Comparison of ENCODE assay signal across 8 cellular contexts in genomic region chr3:39405687-39406367, GRCh38. TPM values are rescaled to one million over a fixed set of nuclear protein-coding genes. Genes with fewer than 3 reads are reported as not detected.
DNase-seq lines count a peak whose midpoint lies in the region; ATAC-seq, FAIRE-seq and TF ChIP-seq lines count a peak whose summit lies in the region.

No MANE protein-coding gene starts in this region.

- H3K4me2 ChIP-seq in PC-3 (ENCODE audit: low read length) (peak overlapping the region; percentile 91), endothelial cell of umbilical vein (ENCODE audit: insufficient read depth, low read length) (peak overlapping the region; percentile 96)

- no peaks in the 10 kb centered on the region for H3K9me2 ChIP-seq in PC-3 (replicated peaks; ENCODE audit: low read length)

- H3K27ac ChIP-seq in CD4-positive, alpha-beta T cell (ENCODE audit: low read depth, low read length) = peak overlapping the region; percentile 88
- H3K27ac ChIP-seq in PC-3 (ENCODE audit: low read length) (peak overlapping the region; percentile 69), endothelial cell of umbilical vein (ENCODE audit: insufficient read depth, low read depth, low read length) (peak overlapping the region; percentile 59), neutrophil (peak overlapping the region; percentile 83)

- H3K27me3 Mint-ChIP-seq in CD4-positive, alpha-beta T cell = no peaks in the 10 kb centered on the region

- no peak for DNase-seq in CD4-positive, alpha-beta T cell
- no peak for DNase-seq in PC-3
- no peak for DNase-seq in endothelial cell of umbilical vein (ENCODE audit: low read depth, low spot score)
- no peak for DNase-seq in MV-4-11 (lab: John Stamatoyannopoulos, UW)
- DNase-seq in SKM-1 (lab: John Stamatoyannopoulos, UW; ENCODE audit: unreplicated experiment) = no peak

- H3K27me3 ChIP-seq in CD4-positive, alpha-beta T cell (ENCODE audit: control insufficient read depth, insufficient read depth, low read length) = no peaks in the 10 kb centered on the region
- H3K27me3 ChIP-seq in PC-3 (ENCODE audit: low read length) = no peaks in the 10 kb centered on the region
- H3K27me3 ChIP-seq in endothelial cell of umbilical vein (ENCODE audit: control insufficient read depth in 2 of 2, insufficient read depth in 2 of 2, low read length in 2 of 2) = no peaks in the 10 kb centered on the region
- no peaks in the 10 kb centered on the region for H3K27me3 ChIP-seq in neutrophil

- H3K4me3 ChIP-seq in PC-3 (ENCODE audit: low read length) (peak overlapping the region; percentile 85), endothelial cell of umbilical vein (replicated peaks in 1 of 3; ENCODE audit: insufficient read depth in 1 of 3, low read depth in 1 of 3, low read length in 3 of 3) (peak overlapping the region; percentile 52 to 96 (median 65)), neutrophil (ENCODE audit: low read depth in 1 of 2, low read length in 1 of 2) (peak overlapping the region; percentile 83 to 86)

- peaks cover 39% of the 10 kb centered on the region for H4K20me1 ChIP-seq in PC-3 (ENCODE audit: low read length)
- peaks cover 4% of the 10 kb centered on the region for H4K20me1 ChIP-seq in endothelial cell of umbilical vein (replicated peaks; ENCODE audit: control insufficient read depth, extremely low read depth, insufficient read depth, low read length)

- TF ChIP-seq CTCF in CD4-positive, alpha-beta T cell (IDR thresholded peaks at IDR 0.05) = no peak
- no peak for TF ChIP-seq CTCF in PC-3 (conservative IDR thresholded peaks at IDR 0.05; ENCODE audit: low read depth, low read length)
- no peak for TF ChIP-seq CTCF in endothelial cell of umbilical vein (IDR thresholded peaks at IDR 0.05; ENCODE audit: extremely low read depth in 1 of 2, insufficient read depth in 1 of 2, low read depth in 1 of 2, low read length in 2 of 2)
- no peak for TF ChIP-seq CTCF in neutrophil (IDR thresholded peaks at IDR 0.05)

- peaks cover 10% of the 10 kb centered on the region for H3F3A ChIP-seq in PC-3 (ENCODE audit: low read length, unreplicated experiment)

- FAIRE-seq in endothelial cell of umbilical vein (lab: Jason Lieb, UNC) = no peak

- H3K79me2 ChIP-seq in PC-3 (ENCODE audit: low read length) (peaks cover 41% of the 10 kb centered on the region), endothelial cell of umbilical vein (ENCODE audit: control insufficient read depth, insufficient read depth, low read length) (peaks cover 38% of the 10 kb centered on the region)

- H3K4me1 ChIP-seq in PC-3 (ENCODE audit: insufficient read depth, low read length) (peaks cover 26% of the 10 kb centered on the region), endothelial cell of umbilical vein (ENCODE audit: control insufficient read depth, extremely low read depth, insufficient read depth, low read length) (peaks cover 19% of the 10 kb centered on the region), neutrophil (ENCODE audit: control insufficient read depth in 1 of 2, insufficient read depth in 1 of 2, low read depth in 1 of 2, low read length in 1 of 2) (peaks cover 14 to 19% of the 10 kb centered on the region in 2 experiments)

- H3K36me3 Mint-ChIP-seq in CD4-positive, alpha-beta T cell (ENCODE audit: low read depth) = peaks cover 52% of the 10 kb centered on the region

- POLR2A ChIA-PET in CD4-positive, alpha-beta T cell (lab: Charles Lee) = interaction anchor here (0.6 to 3.4 kb wide), 12 partner anchors 8 to 1794 kb away, joined by 3 to 34 read pairs (median 4); partner anchors contain the start of genes CTNNB1, DLEC1 and EIF1B
- POLR2A ChIA-PET in PC-3 (lab: Charles Lee; ENCODE audit: unreplicated experiment) (no interaction called here), endothelial cell of umbilical vein (lab: Charles Lee) (interaction anchor here (0.7 to 1.7 kb wide), 3 partner anchors 9 to 22 kb away, joined by 3 to 7 read pairs (median 4); no protein-coding TSS in a partner anchor)

- ATAC-seq in CD4-positive, alpha-beta T cell (ENCODE audit: poor library complexity) = no peak
- ATAC-seq in PC-3 (no peak), GM18861 (IDR thresholded peaks at IDR 0.05; ENCODE audit: unreplicated experiment) (no peak), HG03565 (IDR thresholded peaks at IDR 0.05; ENCODE audit: unreplicated experiment) (no peak)

- dilution Hi-C loops in endothelial cell of umbilical vein (cut with MboI; ENCODE audit: extremely low pct_ligation_motif_present, low sequenced_read_pairs) = no loop called here

- BruUV-seq in PC-3 (replicated peaks; lab: Mats Ljungman, UMichigan) (TSS peak; percentile 90), endothelial cell of umbilical vein (replicated peaks; lab: Mats Ljungman, UMichigan) (TSS peak; percentile 89)

- no peaks in the 10 kb centered on the region for H3K9me3 ChIP-seq in CD4-positive, alpha-beta T cell (ENCODE audit: control insufficient read depth, low read length)
- H3K9me3 ChIP-seq in PC-3 (ENCODE audit: low read length) = no peaks in the 10 kb centered on the region
- H3K9me3 ChIP-seq in endothelial cell of umbilical vein (replicated peaks; ENCODE audit: control insufficient read depth, insufficient read depth, low read length) = no peaks in the 10 kb centered on the region
- no peaks in the 10 kb centered on the region for H3K9me3 ChIP-seq in neutrophil

- no peak for TF ChIP-seq POLR2A in endothelial cell of umbilical vein (IDR thresholded peaks at IDR 0.05; ENCODE audit: low read depth, low read length)

- H3K9me3 Mint-ChIP-seq in CD4-positive, alpha-beta T cell = no peaks in the 10 kb centered on the region

- peak overlapping the region; percentile 97 for H2AFZ ChIP-seq in PC-3 (ENCODE audit: low read length)
- peak overlapping the region; percentile 87 for H2AFZ ChIP-seq in endothelial cell of umbilical vein (ENCODE audit: low read depth, low read length)

- H3K4me1 Mint-ChIP-seq in CD4-positive, alpha-beta T cell (ENCODE audit: low read depth) = peaks cover 41% of the 10 kb centered on the region

- peaks cover 35% of the 10 kb centered on the region for H3K36me3 ChIP-seq in PC-3 (ENCODE audit: low read depth, low read length)
- H3K36me3 ChIP-seq in endothelial cell of umbilical vein (ENCODE audit: control insufficient read depth in 2 of 2, extremely low read depth in 1 of 2, insufficient read depth in 2 of 2, low read length in 2 of 2) = peaks cover 13 to 19% of the 10 kb centered on the region in 2 experiments
- peaks cover 18% of the 10 kb centered on the region for H3K36me3 ChIP-seq in neutrophil

- H3K9ac ChIP-seq in PC-3 (ENCODE audit: low read length) (peak overlapping the region; percentile 96), endothelial cell of umbilical vein (replicated peaks; ENCODE audit: extremely low read depth, insufficient read depth, low read length) (peak overlapping the region; percentile 88)

- H3K9me1 ChIP-seq in endothelial cell of umbilical vein (replicated peaks; ENCODE audit: control insufficient read depth, extremely low read depth, insufficient read depth, low read length) = no peaks in the 10 kb centered on the region

- intact Hi-C loops in CD4-positive, alpha-beta T cell (cut with DNase I, micrococcal nuclease) = loop anchor here (1.0 to 10.0 kb wide), 11 partner anchors 20 to 1799 kb away; partner anchors contain the start of genes ACAA1 (in 1 of the 2), EIF1B (in 1 of the 2), MYD88 (in 1 of the 2) and SLC25A38 (in 1 of the 2)
- intact Hi-C loops in PC-3 (cut with micrococcal nuclease) = loop anchor here (1.0 kb wide), 1 partner anchor 22 kb away; no protein-coding TSS in a partner anchor
- intact Hi-C loops in endothelial cell of umbilical vein (cut with micrococcal nuclease) = loop anchor here (1.0 kb wide), 2 partner anchors 9 to 22 kb away; no protein-coding TSS in a partner anchor

- peak overlapping the region; percentile 88 for H3K27ac Mint-ChIP-seq in CD4-positive, alpha-beta T cell

- CTCF ChIA-PET in CD4-positive, alpha-beta T cell (lab: Charles Lee) = interaction anchor here (0.6 to 3.0 kb wide), 10 partner anchors 12 to 885 kb away, joined by 3 to 15 read pairs (median 4); no protein-coding TSS in a partner anchor
- CTCF ChIA-PET in PC-3 (lab: Charles Lee) (interaction anchor here (0.6 kb wide), 1 partner anchor 903 kb away, joined by 3 read pairs; no protein-coding TSS in a partner anchor), endothelial cell of umbilical vein (lab: Charles Lee) (interaction anchor here (1.5 to 1.6 kb wide), 2 partner anchors 21 to 114 kb away, joined by 4 to 6 read pairs; no protein-coding TSS in a partner anchor)

- peak overlapping the region; percentile 86 for H3K4me3 Mint-ChIP-seq in CD4-positive, alpha-beta T cell

TF ChIP-seq in endothelial cell of umbilical vein, 7 proteins besides CTCF, POLR2A, EP300 and RAD21 (continues in another document):
- no peak for TF ChIP-seq JUN (IDR thresholded peaks at IDR 0.05; ENCODE audit: borderline replicate concordance, insufficient read depth, insufficient read length, low read depth)
- TF ChIP-seq MYC (IDR thresholded peaks at IDR 0.05; ENCODE audit: low read depth, low read length) = no peak
- no peak for TF ChIP-seq FOS (IDR thresholded peaks at IDR 0.05; ENCODE audit: borderline replicate concordance, insufficient read depth, low read length)
- TF ChIP-seq MAX (IDR thresholded peaks at IDR 0.05; ENCODE audit: insufficient read depth, insufficient read length) = no peak

RNA-seq across cellular contexts. Expression of gene RPSA, which starts 0.7 kb away (rescaled TPM):
- 1,000 to 10,000 TPM; 1,930 to 1,974 TPM for total RNA-seq in CD4-positive, alpha-beta T cell
- total RNA-seq in PC-3 (2014; rRNA removed) (2,286 and 2,722 TPM in 2 replicates), endothelial cell of umbilical vein (1,060 and 1,357 TPM in 2 replicates)
- 3,418 and 3,687 TPM in 2 replicates for polyA plus RNA-seq in endothelial cell of umbilical vein
- 3,181 and 3,202 TPM in 2 replicates for polyA plus RNA-seq in endothelial cell of umbilical vein (2011; cell fraction: cytosol; rRNA removed)
- 1,008 and 1,123 TPM in 2 replicates for polyA plus RNA-seq in endothelial cell of umbilical vein (2011; cell fraction: nucleus; rRNA removed)
- 1,635 and 1,641 TPM in 2 replicates for polyA plus RNA-seq in endothelial cell of umbilical vein (2012)
- 1,009 and 1,085 TPM in 2 replicates for polyA minus RNA-seq in endothelial cell of umbilical vein
- polyA minus RNA-seq in endothelial cell of umbilical vein (2011; cell fraction: cytosol; rRNA and poly(A)+ RNA removed) = 686 TPM
- 186 and 249 TPM in 2 replicates for polyA minus RNA-seq in endothelial cell of umbilical vein (2011; cell fraction: nucleus; rRNA and poly(A)+ RNA removed)

RNA-seq across cellular contexts. Expression of gene SLC25A38, which starts 22.7 kb away (rescaled TPM):
- total RNA-seq in CD4-positive, alpha-beta T cell = 10 to 100 TPM; 43.2 to 44.7 TPM
- total RNA-seq in PC-3 (2014; rRNA removed) = 29.7 and 32.0 TPM in 2 replicates
- 16.0 and 20.0 TPM in 2 replicates for total RNA-seq in endothelial cell of umbilical vein
- 26.1 and 31.1 TPM in 2 replicates for polyA plus RNA-seq in endothelial cell of umbilical vein
- 26.2 and 27.9 TPM in 2 replicates for polyA plus RNA-seq in endothelial cell of umbilical vein (2011; cell fraction: cytosol; rRNA removed)
- 30.5 and 31.6 TPM in 2 replicates for polyA plus RNA-seq in endothelial cell of umbilical vein (2011; cell fraction: nucleus; rRNA removed)
- polyA plus RNA-seq in endothelial cell of umbilical vein (2012) = 18.9 and 19.7 TPM in 2 replicates
- 30.7 and 33.5 TPM in 2 replicates for polyA minus RNA-seq in endothelial cell of umbilical vein
- 25.1 TPM for polyA minus RNA-seq in endothelial cell of umbilical vein (2011; cell fraction: cytosol; rRNA and poly(A)+ RNA removed)
- 10.7 and 12.4 TPM in 2 replicates for polyA minus RNA-seq in endothelial cell of umbilical vein (2011; cell fraction: nucleus; rRNA and poly(A)+ RNA removed)
